9 cellular contexts compared by ENCODE assay signal in the genomic region with DNA sequence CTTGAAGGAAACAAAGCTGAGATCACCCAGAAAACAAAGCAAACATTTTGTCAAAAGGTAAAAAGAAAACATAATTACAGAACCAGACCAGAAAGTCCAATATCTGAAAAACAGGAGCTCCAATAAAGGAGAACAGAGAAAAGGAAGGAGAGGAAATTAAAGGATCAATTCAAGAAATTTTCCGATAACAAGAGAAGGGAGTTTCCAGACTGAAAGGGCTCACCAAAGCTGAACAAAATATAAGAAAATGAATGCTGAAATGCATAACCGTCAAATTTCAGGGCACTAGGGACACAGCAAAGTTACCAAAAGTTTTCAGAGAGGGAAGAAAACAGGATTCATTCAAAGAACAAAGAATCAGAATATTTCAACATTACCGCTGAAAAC. TPM values are rescaled to one million over a fixed set of nuclear protein-coding genes. Genes with fewer than 3 reads are reported as not detected.
DNase-seq lines count a peak whose midpoint lies in the region; ATAC-seq and TF ChIP-seq lines count a peak whose summit lies in the region.
"Had no signal": no experiment of that assay in that cellular context is flagged by ENCODE, and none has a peak within 500 bp of the region (broad histone marks: within the 10 kb centered on the region; RNA-seq: fewer than 3 reads in every experiment).

No MANE protein-coding gene starts in this region.

- H3K4me1 ChIP-seq in RWPE2 (ENCODE audit: insufficient read depth, poor library complexity, severe bottlenecking) (peaks cover 23% of the 10 kb centered on the region), hepatocyte (ENCODE audit: insufficient read depth) (peaks cover 35% of the 10 kb centered on the region), tibial nerve (peaks cover 0 to 44% (median 16%) of the 10 kb centered on the region in 4 donors), gastroesophageal sphincter (peaks cover 0 to 38% (median 11%) of the 10 kb centered on the region in 3 donors)

- H3K27me3 ChIP-seq in RWPE2 (ENCODE audit: insufficient read depth, poor library complexity, severe bottlenecking) (no peaks in the 10 kb centered on the region), hepatocyte (no peaks in the 10 kb centered on the region), tibial nerve (no peaks in the 10 kb centered on the region), gastroesophageal sphincter (no peaks in the 10 kb centered on the region)

- H2AFZ ChIP-seq in hepatocyte: no peak overlapping the region

- H3K4me3 Mint-ChIP-seq in activated naive CD4-positive, alpha-beta T cell treated with anti-CD3 and anti-CD28 coated beads, Interleukin-2, amount 10 ng/mL, durations not matched to agents 7 days and 5 days: peak overlapping the region; percentile 66

- peaks cover 13% of the 10 kb centered on the region for H3K36me3 Mint-ChIP-seq in activated naive CD4-positive, alpha-beta T cell treated with anti-CD3 and anti-CD28 coated beads, Interleukin-2, amount 10 ng/mL, durations not matched to agents 7 days and 5 days

- no peaks in the 10 kb centered on the region for H3K27me3 Mint-ChIP-seq in activated naive CD4-positive, alpha-beta T cell treated with anti-CD3 and anti-CD28 coated beads, Interleukin-2, amount 10 ng/mL, durations not matched to agents 7 days and 5 days

- H3K9me3 ChIP-seq in RWPE2 (ENCODE audit: severe bottlenecking) (no peaks in the 10 kb centered on the region), hepatocyte (ENCODE audit: low read depth) (no peaks in the 10 kb centered on the region), tibial nerve (no peaks in the 10 kb centered on the region), gastroesophageal sphincter (no peaks in the 10 kb centered on the region)

- no peaks in the 10 kb centered on the region for H3K9me2 ChIP-seq in hepatocyte (replicated peaks; ENCODE audit: insufficient read depth)

- peaks cover 15% of the 10 kb centered on the region for H4K20me1 ChIP-seq in hepatocyte (ENCODE audit: insufficient read depth, poor library complexity, severe bottlenecking)

- H3K9me3 Mint-ChIP-seq in activated naive CD4-positive, alpha-beta T cell treated with anti-CD3 and anti-CD28 coated beads, Interleukin-2, amount 10 ng/mL, durations not matched to agents 7 days and 5 days: no peaks in the 10 kb centered on the region

- H3K27ac Mint-ChIP-seq in activated naive CD4-positive, alpha-beta T cell treated with anti-CD3 and anti-CD28 coated beads, Interleukin-2, amount 10 ng/mL, durations not matched to agents 7 days and 5 days: peak overlapping the region; percentile 99

- CTCF ChIA-PET in activated naive CD4-positive, alpha-beta T cell treated with anti-CD3 and anti-CD28 coated beads, Interleukin-2, amount 10 ng/mL, durations not matched to agents 7 days and 5 days (lab: Charles Lee): interaction anchor here (2.3 kb wide), 1 partner anchor 15 kb away, joined by 10 read pairs; no protein-coding TSS in a partner anchor

- peak overlapping the region; percentile 59 for H3K27ac ChIP-seq in RWPE2 (ENCODE audit: poor library complexity, severe bottlenecking)
- H3K27ac ChIP-seq in hepatocyte: peak overlapping the region; percentile 33
- H3K27ac ChIP-seq in tibial nerve: peak overlapping the region in 3 of 4 donors; percentile 14 to 66 (median 16)
- peak overlapping the region in 1 of 4 donors; percentile 31 for H3K27ac ChIP-seq in gastroesophageal sphincter

- H3K4me1 Mint-ChIP-seq in activated naive CD4-positive, alpha-beta T cell treated with anti-CD3 and anti-CD28 coated beads, Interleukin-2, amount 10 ng/mL, durations not matched to agents 7 days and 5 days: peaks cover 67% of the 10 kb centered on the region

- ATAC-seq in RWPE2 (ENCODE audit: low read depth) (no peak), gastroesophageal sphincter (no peak)

- H3K4me2 ChIP-seq in hepatocyte: no peak overlapping the region

- H3K79me2 ChIP-seq in hepatocyte: peaks cover 100% of the 10 kb centered on the region

- no peak for DNase-seq in activated naive CD4-positive, alpha-beta T cell treated with anti-CD3 and anti-CD28 coated beads, Interleukin-2, amount 10 ng/mL, durations not matched to agents 7 days and 5 days
- no peak for DNase-seq in activated naive CD4-positive, alpha-beta T cell treated with anti-CD3 and anti-CD28 coated beads, Interleukin-2, amount 50 U/mL, for 16 hours
- DNase-seq in RWPE2 (ENCODE audit: low spot score): no peak
- no peak for DNase-seq in hepatocyte (ENCODE audit: low spot score)
- DNase-seq in tibial nerve (ENCODE audit: low spot score in 2 of 2): no peak
- no peak for DNase-seq in NCI-H187 (lab: John Stamatoyannopoulos, UW)
- no peak for DNase-seq in KG1 (lab: John Stamatoyannopoulos, UW)
- DNase-seq: NCI-H2081 treated with DMSO at 0.1 percent for 48 hours had no signal

- no peak overlapping the region for H3K4me3 ChIP-seq in RWPE2 (ENCODE audit: severe bottlenecking)
- no peak overlapping the region for H3K4me3 ChIP-seq in hepatocyte
- H3K4me3 ChIP-seq in tibial nerve: no peak overlapping the region
- H3K4me3 ChIP-seq in gastroesophageal sphincter: no peak overlapping the region

- TF ChIP-seq EP300 in tibial nerve (IDR thresholded peaks at IDR 0.05): no peak
- no peak for TF ChIP-seq EP300 in gastroesophageal sphincter (IDR thresholded peaks at IDR 0.05)

- no peak for TF ChIP-seq POLR2A in tibial nerve (IDR thresholded peaks at IDR 0.05)
- no peak for TF ChIP-seq POLR2A in gastroesophageal sphincter (IDR thresholded peaks at IDR 0.05)

- 90% methylated on average over 3 of the region's 3 CpGs for WGBS in hepatocyte (ENCODE audit: low lambda C conversion rate, missing lambda C conversion rate)
- 32 to 46% methylated on average over 3 of the region's 3 CpGs for WGBS in tibial nerve, 2 donors
- 67 to 77% methylated on average over 3 of the region's 3 CpGs for WGBS in gastroesophageal sphincter (ENCODE audit: low coverage in 1 of 2), 2 donors

- TF ChIP-seq CTCF in RWPE2 (IDR thresholded peaks at IDR 0.05; ENCODE audit: poor library complexity, severe bottlenecking) (no peak), hepatocyte (IDR thresholded peaks at IDR 0.05; ENCODE audit: poor library complexity) (no peak), tibial nerve (IDR thresholded peaks at IDR 0.05) (no peak), gastroesophageal sphincter (IDR thresholded peaks at IDR 0.05) (no peak)

- H3K36me3 ChIP-seq in RWPE2 (ENCODE audit: low read depth): peaks cover 7% of the 10 kb centered on the region; the same call in 1 of the 2 replicates
- no peaks in the 10 kb centered on the region for H3K36me3 ChIP-seq in hepatocyte (replicated peaks; ENCODE audit: insufficient read depth, low read depth)
- H3K36me3 ChIP-seq in tibial nerve: peaks cover 0 to 5% (median 0%) of the 10 kb centered on the region in 3 donors
- no peaks in the 10 kb centered on the region for H3K36me3 ChIP-seq in gastroesophageal sphincter

RNA-seq across cellular contexts. Expression of gene ILRUN, which starts 23.9 kb away (rescaled TPM):
- total RNA-seq in hepatocyte (55.0 and 61.3 TPM in 2 replicates), tibial nerve (10 to 100 TPM; 57.6 to 78.9 (median 65.7) TPM), gastroesophageal sphincter (100 to 1,000 TPM in 1 of 4 donors, 10 to 100 TPM in 3; 84.4 to 116 (median 96.6) TPM)
- 12.7 and 17.8 TPM in 2 replicates for polyA plus RNA-seq in hepatocyte
